Comparison of ENCODE assay signal across 1 cellular context in the genomic region with DNA sequence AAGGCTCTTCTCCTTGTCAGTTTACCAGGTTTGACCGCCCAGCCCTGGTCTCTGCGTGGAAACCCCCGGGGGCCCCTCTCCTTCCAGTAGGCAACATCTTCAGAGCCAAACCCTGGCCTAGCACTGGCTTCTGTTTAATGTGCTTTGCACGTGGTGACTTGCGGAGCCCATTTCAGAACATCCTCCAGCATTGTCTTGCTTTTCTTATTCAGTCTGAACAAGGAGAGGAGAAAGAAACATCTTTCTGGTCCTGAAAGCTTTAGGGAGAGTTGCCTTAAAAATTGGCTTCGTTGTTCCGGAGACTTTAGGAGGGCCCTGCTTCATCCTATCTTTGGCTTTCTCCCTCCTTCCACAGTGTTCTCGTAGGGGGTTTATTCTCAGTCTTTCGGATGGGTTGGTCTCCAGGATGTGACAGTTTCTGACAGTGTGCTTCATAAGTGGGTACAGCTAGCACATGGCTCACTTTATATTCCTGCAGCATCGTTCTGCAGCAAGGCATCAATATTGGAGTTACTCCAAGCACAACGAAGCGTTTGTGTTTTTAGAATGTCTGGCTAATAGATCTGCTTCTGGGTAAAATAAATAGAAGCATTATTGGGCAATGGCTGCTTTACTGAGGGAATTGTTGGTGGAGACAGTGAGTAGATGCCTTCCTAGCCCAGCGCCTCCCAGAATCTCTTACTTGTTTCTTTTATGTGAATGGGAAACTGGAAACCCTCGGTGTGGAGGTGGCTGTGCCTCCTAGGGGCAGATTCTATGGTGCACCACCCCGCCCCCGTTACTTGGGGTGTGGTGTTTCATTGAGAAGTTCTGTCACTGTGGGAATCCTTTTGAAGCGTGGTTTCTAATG.
TF ChIP-seq lines count a peak whose summit lies in the region.

No MANE protein-coding gene starts in this region.

TF ChIP-seq in HepG2, 621 proteins besides CTCF, POLR2A, EP300 and RAD21 (continued from another document and continues in another):
- TF ChIP-seq, protein P1, sequence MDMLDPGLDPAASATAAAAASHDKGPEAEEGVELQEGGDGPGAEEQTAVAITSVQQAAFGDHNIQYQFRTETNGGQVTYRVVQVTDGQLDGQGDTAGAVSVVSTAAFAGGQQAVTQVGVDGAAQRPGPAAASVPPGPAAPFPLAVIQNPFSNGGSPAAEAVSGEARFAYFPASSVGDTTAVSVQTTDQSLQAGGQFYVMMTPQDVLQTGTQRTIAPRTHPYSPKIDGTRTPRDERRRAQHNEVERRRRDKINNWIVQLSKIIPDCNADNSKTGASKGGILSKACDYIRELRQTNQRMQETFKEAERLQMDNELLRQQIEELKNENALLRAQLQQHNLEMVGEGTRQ (IDR thresholded peaks at IDR 0.05; ENCODE audit: low read depth, low read length): no peak
- TF ChIP-seq, protein P1 (CRISPR knock-in tag; IDR thresholded peaks at IDR 0.05; ENCODE audit: borderline replicate concordance): no peak
- TF ChIP-seq ZNF746 (CRISPR knock-in tag; IDR thresholded peaks at IDR 0.05): no peak
- TF ChIP-seq ATM (IDR thresholded peaks at IDR 0.05; ENCODE audit: borderline replicate concordance): no peak
- peak; percentile 36; the same call in 1 of the 2 replicates for TF ChIP-seq BCL6 (CRISPR knock-in tag; IDR thresholded peaks at IDR 0.05)
- TF ChIP-seq, protein P2, sequence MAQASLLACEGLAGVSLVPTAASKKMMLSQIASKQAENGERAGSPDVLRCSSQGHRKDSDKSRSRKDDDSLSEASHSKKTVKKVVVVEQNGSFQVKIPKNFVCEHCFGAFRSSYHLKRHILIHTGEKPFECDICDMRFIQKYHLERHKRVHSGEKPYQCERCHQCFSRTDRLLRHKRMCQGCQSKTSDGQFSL (CRISPR knock-in tag; IDR thresholded peaks at IDR 0.05): no peak
- TF ChIP-seq, protein P3, sequence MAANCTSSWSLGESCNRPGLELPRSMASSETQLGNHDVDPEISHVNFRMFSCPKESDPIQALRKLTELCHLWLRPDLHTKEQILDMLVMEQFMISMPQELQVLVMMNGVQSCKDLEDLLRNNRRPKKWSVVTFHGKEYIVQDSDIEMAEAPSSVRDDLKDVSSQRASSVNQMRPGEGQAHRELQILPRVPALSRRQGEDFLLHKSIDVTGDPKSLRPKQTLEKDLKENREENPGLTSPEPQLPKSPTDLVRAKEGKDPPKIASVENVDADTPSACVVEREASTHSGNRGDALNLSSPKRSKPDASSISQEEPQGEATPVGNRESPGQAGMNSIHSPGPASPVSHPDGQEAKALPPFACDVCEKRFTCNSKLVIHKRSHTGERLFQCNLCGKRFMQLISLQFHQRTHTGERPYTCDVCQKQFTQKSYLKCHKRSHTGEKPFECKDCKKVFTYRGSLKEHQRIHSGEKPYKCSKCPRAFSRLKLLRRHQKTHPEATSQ (CRISPR knock-in tag; IDR thresholded peaks at IDR 0.05; ENCODE audit: borderline replicate concordance): no peak
- TF ChIP-seq SIX1 (CRISPR knock-in tag; IDR thresholded peaks at IDR 0.05; ENCODE audit: borderline replicate concordance): no peak
- TF ChIP-seq CEBPB (IDR thresholded peaks at IDR 0.05; ENCODE audit: borderline replicate concordance, low read depth, low read length): peak; percentile 70; the same call in 1 of the 2 replicates
- TF ChIP-seq NFYC (CRISPR knock-in tag; IDR thresholded peaks at IDR 0.05): no peak
- no peak for TF ChIP-seq RFX3 (CRISPR knock-in tag; IDR thresholded peaks at IDR 0.05)
- TF ChIP-seq, protein P4, sequence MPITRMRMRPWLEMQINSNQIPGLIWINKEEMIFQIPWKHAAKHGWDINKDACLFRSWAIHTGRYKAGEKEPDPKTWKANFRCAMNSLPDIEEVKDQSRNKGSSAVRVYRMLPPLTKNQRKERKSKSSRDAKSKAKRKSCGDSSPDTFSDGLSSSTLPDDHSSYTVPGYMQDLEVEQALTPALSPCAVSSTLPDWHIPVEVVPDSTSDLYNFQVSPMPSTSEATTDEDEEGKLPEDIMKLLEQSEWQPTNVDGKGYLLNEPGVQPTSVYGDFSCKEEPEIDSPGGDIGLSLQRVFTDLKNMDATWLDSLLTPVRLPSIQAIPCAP (CRISPR knock-in tag; IDR thresholded peaks at IDR 0.05; ENCODE audit: low read depth): no peak
- TF ChIP-seq YY1 (IDR thresholded peaks at IDR 0.05; ENCODE audit: insufficient read depth, insufficient replicate concordance, low read depth, low read length): peak; percentile 19
- no peak for TF ChIP-seq ZNF577 (CRISPR knock-in tag; IDR thresholded peaks at IDR 0.05; ENCODE audit: borderline replicate concordance, low read depth)
- TF ChIP-seq ISL2 (CRISPR knock-in tag; IDR thresholded peaks at IDR 0.05): no peak
- TF ChIP-seq, protein P5, sequence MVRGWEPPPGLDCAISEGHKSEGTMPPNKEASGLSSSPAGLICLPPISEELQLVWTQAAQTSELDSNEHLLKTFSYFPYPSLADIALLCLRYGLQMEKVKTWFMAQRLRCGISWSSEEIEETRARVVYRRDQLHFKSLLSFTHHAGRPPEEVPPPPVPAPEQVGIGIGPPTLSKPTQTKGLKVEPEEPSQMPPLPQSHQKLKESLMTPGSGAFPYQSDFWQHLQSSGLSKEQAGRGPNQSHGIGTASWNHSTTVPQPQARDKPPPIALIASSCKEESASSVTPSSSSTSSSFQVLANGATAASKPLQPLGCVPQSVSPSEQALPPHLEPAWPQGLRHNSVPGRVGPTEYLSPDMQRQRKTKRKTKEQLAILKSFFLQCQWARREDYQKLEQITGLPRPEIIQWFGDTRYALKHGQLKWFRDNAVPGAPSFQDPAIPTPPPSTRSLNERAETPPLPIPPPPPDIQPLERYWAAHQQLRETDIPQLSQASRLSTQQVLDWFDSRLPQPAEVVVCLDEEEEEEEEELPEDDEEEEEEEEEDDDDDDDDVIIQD (CRISPR knock-in tag; IDR thresholded peaks at IDR 0.05; ENCODE audit: low read depth): no peak
- no peak for TF ChIP-seq TCF7L2 (IDR thresholded peaks at IDR 0.05; ENCODE audit: low read depth, low read length)
- TF ChIP-seq ZNF607 (CRISPR knock-in tag; IDR thresholded peaks at IDR 0.05; ENCODE audit: borderline replicate concordance): no peak
- peak; percentile 72 for TF ChIP-seq CEBPG (CRISPR knock-in tag; IDR thresholded peaks at IDR 0.05)
- TF ChIP-seq ZNF256 (CRISPR knock-in tag; conservative IDR thresholded peaks at IDR 0.05): no peak
- TF ChIP-seq, protein P6, sequence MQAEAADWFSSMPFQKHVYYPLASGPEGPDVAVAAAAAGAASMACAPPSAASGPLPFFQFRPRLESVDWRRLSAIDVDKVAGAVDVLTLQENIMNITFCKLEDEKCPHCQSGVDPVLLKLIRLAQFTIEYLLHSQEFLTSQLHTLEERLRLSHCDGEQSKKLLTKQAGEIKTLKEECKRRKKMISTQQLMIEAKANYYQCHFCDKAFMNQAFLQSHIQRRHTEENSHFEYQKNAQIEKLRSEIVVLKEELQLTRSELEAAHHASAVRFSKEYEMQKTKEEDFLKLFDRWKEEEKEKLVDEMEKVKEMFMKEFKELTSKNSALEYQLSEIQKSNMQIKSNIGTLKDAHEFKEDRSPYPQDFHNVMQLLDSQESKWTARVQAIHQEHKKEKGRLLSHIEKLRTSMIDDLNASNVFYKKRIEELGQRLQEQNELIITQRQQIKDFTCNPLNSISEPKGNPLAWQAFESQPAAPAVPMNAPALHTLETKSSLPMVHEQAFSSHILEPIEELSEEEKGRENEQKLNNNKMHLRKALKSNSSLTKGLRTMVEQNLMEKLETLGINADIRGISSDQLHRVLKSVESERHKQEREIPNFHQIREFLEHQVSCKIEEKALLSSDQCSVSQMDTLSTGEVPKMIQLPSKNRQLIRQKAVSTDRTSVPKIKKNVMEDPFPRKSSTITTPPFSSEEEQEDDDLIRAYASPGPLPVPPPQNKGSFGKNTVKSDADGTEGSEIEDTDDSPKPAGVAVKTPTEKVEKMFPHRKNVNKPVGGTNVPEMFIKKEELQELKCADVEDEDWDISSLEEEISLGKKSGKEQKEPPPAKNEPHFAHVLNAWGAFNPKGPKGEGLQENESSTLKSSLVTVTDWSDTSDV (CRISPR knock-in tag; IDR thresholded peaks at IDR 0.05): no peak
- TF ChIP-seq, protein P7, sequence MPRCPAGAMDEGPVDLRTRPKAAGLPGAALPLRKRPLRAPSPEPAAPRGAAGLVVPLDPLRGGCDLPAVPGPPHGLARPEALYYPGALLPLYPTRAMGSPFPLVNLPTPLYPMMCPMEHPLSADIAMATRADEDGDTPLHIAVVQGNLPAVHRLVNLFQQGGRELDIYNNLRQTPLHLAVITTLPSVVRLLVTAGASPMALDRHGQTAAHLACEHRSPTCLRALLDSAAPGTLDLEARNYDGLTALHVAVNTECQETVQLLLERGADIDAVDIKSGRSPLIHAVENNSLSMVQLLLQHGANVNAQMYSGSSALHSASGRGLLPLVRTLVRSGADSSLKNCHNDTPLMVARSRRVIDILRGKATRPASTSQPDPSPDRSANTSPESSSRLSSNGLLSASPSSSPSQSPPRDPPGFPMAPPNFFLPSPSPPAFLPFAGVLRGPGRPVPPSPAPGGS (CRISPR knock-in tag; IDR thresholded peaks at IDR 0.05): no peak
- no peak for TF ChIP-seq HDAC6 (IDR thresholded peaks at IDR 0.05; ENCODE audit: low read depth, low read length)
- TF ChIP-seq DMAP1 (CRISPR knock-in tag; IDR thresholded peaks at IDR 0.05): no peak
- TF ChIP-seq ZSCAN25 (CRISPR knock-in tag; IDR thresholded peaks at IDR 0.05): no peak
- no peak for TF ChIP-seq ZNF326 (CRISPR knock-in tag; IDR thresholded peaks at IDR 0.05; ENCODE audit: borderline replicate concordance)
- TF ChIP-seq PHF21A (CRISPR knock-in tag; IDR thresholded peaks at IDR 0.05): no peak
- no peak for TF ChIP-seq ZFP1 (CRISPR knock-in tag; IDR thresholded peaks at IDR 0.05)
- no peak for TF ChIP-seq TBP (CRISPR knock-in tag; IDR thresholded peaks at IDR 0.05)
- no peak for TF ChIP-seq KLF6 (CRISPR knock-in tag; IDR thresholded peaks at IDR 0.05)
- TF ChIP-seq ZFX (CRISPR knock-in tag; IDR thresholded peaks at IDR 0.05; ENCODE audit: low read depth): peak; percentile 51; the same call in 1 of the 2 replicates
- TF ChIP-seq ZFP36L1 (CRISPR knock-in tag; IDR thresholded peaks at IDR 0.05): no peak
- no peak for TF ChIP-seq ZNF75D (CRISPR knock-in tag; IDR thresholded peaks at IDR 0.05; ENCODE audit: borderline replicate concordance)
- TF ChIP-seq NFE2 (CRISPR knock-in tag; IDR thresholded peaks at IDR 0.05): no peak
- TF ChIP-seq KLF15 (CRISPR knock-in tag; IDR thresholded peaks at IDR 0.05; ENCODE audit: borderline replicate concordance): no peak
- TF ChIP-seq ZFYVE20 (CRISPR knock-in tag; IDR thresholded peaks at IDR 0.05; ENCODE audit: borderline replicate concordance, low read depth): no peak
- TF ChIP-seq CCDC6 (CRISPR knock-in tag; IDR thresholded peaks at IDR 0.05): no peak
- TF ChIP-seq, protein P8, sequence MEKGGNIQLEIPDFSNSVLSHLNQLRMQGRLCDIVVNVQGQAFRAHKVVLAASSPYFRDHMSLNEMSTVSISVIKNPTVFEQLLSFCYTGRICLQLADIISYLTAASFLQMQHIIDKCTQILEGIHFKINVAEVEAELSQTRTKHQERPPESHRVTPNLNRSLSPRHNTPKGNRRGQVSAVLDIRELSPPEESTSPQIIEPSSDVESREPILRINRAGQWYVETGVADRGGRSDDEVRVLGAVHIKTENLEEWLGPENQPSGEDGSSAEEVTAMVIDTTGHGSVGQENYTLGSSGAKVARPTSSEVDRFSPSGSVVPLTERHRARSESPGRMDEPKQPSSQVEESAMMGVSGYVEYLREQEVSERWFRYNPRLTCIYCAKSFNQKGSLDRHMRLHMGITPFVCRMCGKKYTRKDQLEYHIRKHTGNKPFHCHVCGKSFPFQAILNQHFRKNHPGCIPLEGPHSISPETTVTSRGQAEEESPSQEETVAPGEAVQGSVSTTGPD (CRISPR knock-in tag; IDR thresholded peaks at IDR 0.05): no peak
- TF ChIP-seq SP4 (CRISPR knock-in tag; IDR thresholded peaks at IDR 0.05): no peak
- no peak for TF ChIP-seq SRSF9 (IDR thresholded peaks at IDR 0.05; ENCODE audit: borderline replicate concordance, insufficient read depth, low read depth, low read length, poor library complexity, severe bottlenecking)
- no peak for TF ChIP-seq ZBTB8A (CRISPR knock-in tag; IDR thresholded peaks at IDR 0.05; ENCODE audit: borderline replicate concordance, low read depth)
- no peak for TF ChIP-seq ZNF296 (CRISPR knock-in tag; conservative IDR thresholded peaks at IDR 0.05)
- TF ChIP-seq POLR2G (IDR thresholded peaks at IDR 0.05; ENCODE audit: low read depth, low read length): no peak; the same call in 1 of the 2 replicates
- no peak for TF ChIP-seq MAFK (conservative IDR thresholded peaks at IDR 0.05 in 1 of 2, IDR thresholded peaks at IDR 0.05 in 1 of 2; ENCODE audit: low read length in 2 of 2)
- no peak for TF ChIP-seq ZBTB38 (CRISPR knock-in tag; IDR thresholded peaks at IDR 0.05)
- no peak for TF ChIP-seq ZNF557 (CRISPR knock-in tag; IDR thresholded peaks at IDR 0.05)
- TF ChIP-seq, protein P9, sequence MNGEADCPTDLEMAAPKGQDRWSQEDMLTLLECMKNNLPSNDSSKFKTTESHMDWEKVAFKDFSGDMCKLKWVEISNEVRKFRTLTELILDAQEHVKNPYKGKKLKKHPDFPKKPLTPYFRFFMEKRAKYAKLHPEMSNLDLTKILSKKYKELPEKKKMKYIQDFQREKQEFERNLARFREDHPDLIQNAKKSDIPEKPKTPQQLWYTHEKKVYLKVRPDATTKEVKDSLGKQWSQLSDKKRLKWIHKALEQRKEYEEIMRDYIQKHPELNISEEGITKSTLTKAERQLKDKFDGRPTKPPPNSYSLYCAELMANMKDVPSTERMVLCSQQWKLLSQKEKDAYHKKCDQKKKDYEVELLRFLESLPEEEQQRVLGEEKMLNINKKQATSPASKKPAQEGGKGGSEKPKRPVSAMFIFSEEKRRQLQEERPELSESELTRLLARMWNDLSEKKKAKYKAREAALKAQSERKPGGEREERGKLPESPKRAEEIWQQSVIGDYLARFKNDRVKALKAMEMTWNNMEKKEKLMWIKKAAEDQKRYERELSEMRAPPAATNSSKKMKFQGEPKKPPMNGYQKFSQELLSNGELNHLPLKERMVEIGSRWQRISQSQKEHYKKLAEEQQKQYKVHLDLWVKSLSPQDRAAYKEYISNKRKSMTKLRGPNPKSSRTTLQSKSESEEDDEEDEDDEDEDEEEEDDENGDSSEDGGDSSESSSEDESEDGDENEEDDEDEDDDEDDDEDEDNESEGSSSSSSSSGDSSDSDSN (CRISPR knock-in tag; IDR thresholded peaks at IDR 0.05): no peak
- TF ChIP-seq ZNF615 (CRISPR knock-in tag; IDR thresholded peaks at IDR 0.05; ENCODE audit: borderline replicate concordance): no peak
- TF ChIP-seq ZNF24 (IDR thresholded peaks at IDR 0.05): no peak
- no peak for TF ChIP-seq CC2D1A (CRISPR knock-in tag; IDR thresholded peaks at IDR 0.05)
- TF ChIP-seq BRCA1 (CRISPR knock-in tag; IDR thresholded peaks at IDR 0.05): no peak
